ENCODE assay signal across 24 cellular contexts in genomic region chr3:144791034-144791433, GRCh38.
DNase-seq lines count a peak whose midpoint lies in the region; ATAC-seq and TF ChIP-seq lines count a peak whose summit lies in the region.
"Had no signal": no experiment of that assay in that cellular context is flagged by ENCODE, and none has a peak within 500 bp of the region (broad histone marks: within the 10 kb centered on the region; RNA-seq: fewer than 3 reads in every experiment).

No MANE protein-coding gene starts in this region.

- no peak overlapping the region for H3K27ac Mint-ChIP-seq in chondrocyte (ENCODE audit: unreplicated experiment)
- H3K27ac Mint-ChIP-seq in neural progenitor cell = no peak overlapping the region
- H3K27ac Mint-ChIP-seq in naive thymus-derived CD8-positive, alpha-beta T cell = no peak overlapping the region
- H3K27ac Mint-ChIP-seq: CD14-positive monocyte; CD4-positive, alpha-beta memory T cell; CD4-positive, CD25-positive, alpha-beta regulatory T cell; CD8-positive, alpha-beta memory T cell had no signal

- no peaks in the 10 kb centered on the region for H3F3A ChIP-seq in neural progenitor cell (ENCODE audit: low read depth)

- POLR2A ChIA-PET in naive thymus-derived CD8-positive, alpha-beta T cell (lab: Charles Lee) = no interaction called here

- H4K20me1 ChIP-seq in neural progenitor cell (ENCODE audit: low read depth) = no peaks in the 10 kb centered on the region
- H4K20me1 ChIP-seq: BLaER1 had no signal

- no peaks in the 10 kb centered on the region for H3K36me3 ChIP-seq in neural progenitor cell
- H3K36me3 ChIP-seq: BE2C, BLaER1 had no signal

- no peaks in the 10 kb centered on the region for H3K79me2 ChIP-seq in neural progenitor cell (ENCODE audit: low read depth)

- H3K4me1 Mint-ChIP-seq in chondrocyte (ENCODE audit: low read depth) = no peaks in the 10 kb centered on the region
- no peaks in the 10 kb centered on the region for H3K4me1 Mint-ChIP-seq in neural progenitor cell
- H3K4me1 Mint-ChIP-seq in naive thymus-derived CD8-positive, alpha-beta T cell = no peaks in the 10 kb centered on the region
- H3K4me1 Mint-ChIP-seq: CD14-positive monocyte; CD4-positive, alpha-beta memory T cell; CD4-positive, CD25-positive, alpha-beta regulatory T cell; CD8-positive, alpha-beta memory T cell had no signal

- intact Hi-C loops in Right ventricle myocardium inferior (cut with DNase I) (no loop called here), left cardiac atrium (cut with DNase I) (no loop called here)

- H3K9me3 ChIP-seq in neural progenitor cell (ENCODE audit: low read depth) = peaks cover 6% of the 10 kb centered on the region
- H3K9me3 ChIP-seq: BE2C, BLaER1 had no signal

- no peak overlapping the region for H3K4me2 ChIP-seq in neural progenitor cell
- H3K4me2 ChIP-seq: BLaER1 had no signal

- ATAC-seq in Right ventricle myocardium inferior (no peak), left cardiac atrium (no peak), GM18909 (IDR thresholded peaks at IDR 0.05; ENCODE audit: poor library complexity, unreplicated experiment) (no peak)
- ATAC-seq in naive thymus-derived CD8-positive, alpha-beta T cell = no peak

- H3K27me3 ChIP-seq in neural progenitor cell = no peaks in the 10 kb centered on the region
- H3K27me3 ChIP-seq: BE2C, BLaER1 had no signal

- TF ChIP-seq CTCF in chondrocyte (IDR thresholded peaks at IDR 0.05) (no peak), neural progenitor cell (IDR thresholded peaks at IDR 0.05) (no peak)

- no peak overlapping the region for H3K27ac ChIP-seq in neural progenitor cell
- H3K27ac ChIP-seq: BLaER1 had no signal

- H3K36me3 Mint-ChIP-seq in chondrocyte (ENCODE audit: low read depth) (peaks cover 1% of the 10 kb centered on the region), neural progenitor cell (no peaks in the 10 kb centered on the region)
- H3K36me3 Mint-ChIP-seq in naive thymus-derived CD8-positive, alpha-beta T cell = no peaks in the 10 kb centered on the region
- H3K36me3 Mint-ChIP-seq: CD14-positive monocyte; CD4-positive, alpha-beta memory T cell; CD4-positive, CD25-positive, alpha-beta regulatory T cell; CD8-positive, alpha-beta memory T cell had no signal

- DNase-seq in Right ventricle myocardium inferior (ENCODE audit: missing footprints) = peak; percentile 20
- no peak for DNase-seq in left cardiac atrium
- peak; percentile 54 for DNase-seq in chondrocyte (ENCODE audit: low spot score)
- DNase-seq in neural progenitor cell (ENCODE audit: low spot score) = no peak
- DNase-seq in MV-4-11 (lab: John Stamatoyannopoulos, UW) = no peak
- DNase-seq in naive thymus-derived CD8-positive, alpha-beta T cell = no peak
- DNase-seq: 8988T; ACHN; BE2C; C1 segment of cervical spinal cord; CD4-positive, alpha-beta memory T cell; CD4-positive, CD25-positive, alpha-beta regulatory T cell; CD8-positive, alpha-beta memory T cell; COR-L47; DMS 273 treated with DMSO at 0.1 percent for 48 hours; DMS153; DMS53; DMS79; DND-41; EL; GF-D8 had no signal

- H3K9ac ChIP-seq in neural progenitor cell = no peak overlapping the region
- H3K9ac ChIP-seq: BLaER1 had no signal

- no peaks in the 10 kb centered on the region for H3K4me1 ChIP-seq in neural progenitor cell
- H3K4me1 ChIP-seq: BE2C, BLaER1 had no signal

- no peak overlapping the region for H3K4me3 Mint-ChIP-seq in chondrocyte (ENCODE audit: unreplicated experiment)
- H3K4me3 Mint-ChIP-seq in neural progenitor cell = no peak overlapping the region
- no peak overlapping the region for H3K4me3 Mint-ChIP-seq in naive thymus-derived CD8-positive, alpha-beta T cell
- H3K4me3 Mint-ChIP-seq: CD14-positive monocyte; CD4-positive, alpha-beta memory T cell; CD4-positive, CD25-positive, alpha-beta regulatory T cell had no signal

- H3K27me3 Mint-ChIP-seq in chondrocyte (ENCODE audit: low read depth) (no peaks in the 10 kb centered on the region), neural progenitor cell (ENCODE audit: insufficient read depth, low read depth) (no peaks in the 10 kb centered on the region)
- no peaks in the 10 kb centered on the region for H3K27me3 Mint-ChIP-seq in naive thymus-derived CD8-positive, alpha-beta T cell
- H3K27me3 Mint-ChIP-seq: CD4-positive, alpha-beta memory T cell; CD4-positive, CD25-positive, alpha-beta regulatory T cell; CD8-positive, alpha-beta memory T cell had no signal

- H2AFZ ChIP-seq in neural progenitor cell (replicated peaks) = peak overlapping the region; percentile 34

- H3K9me3 Mint-ChIP-seq in chondrocyte (ENCODE audit: low read depth) = peaks cover 7% of the 10 kb centered on the region
- peaks cover 9% of the 10 kb centered on the region for H3K9me3 Mint-ChIP-seq in neural progenitor cell
- peaks cover 0 to 6% (median 4%) of the 10 kb centered on the region in 9 donors for H3K9me3 Mint-ChIP-seq in naive thymus-derived CD8-positive, alpha-beta T cell

- H3K4me3 ChIP-seq in neural progenitor cell = no peak overlapping the region
- H3K4me3 ChIP-seq: BLaER1 had no signal

Comparison
In these comparisons a context has a peak if more than half of its experiments do, and no peak if none do; other contexts are left out.
1. DNase-seq: peak in Right ventricle myocardium inferior (single experiment) and chondrocyte (single experiment); none in left cardiac atrium (single experiment), neural progenitor cell (single experiment), MV-4-11 (single experiment) and naive thymus-derived CD8-positive, alpha-beta T cell (0 of 10).